27 cellular contexts compared by ENCODE assay signal in genomic region chr22:49053574-49053973, GRCh38.
"Had no signal": no experiment of that assay in that cellular context is flagged by ENCODE, and none has a peak within 500 bp of the region (broad histone marks: within the 10 kb centered on the region; RNA-seq: fewer than 3 reads in every experiment).

No MANE protein-coding gene starts in this region.

- H3K4me1 Mint-ChIP-seq: mesothelial cell of epicardium, nephron, neural crest cell had no signal

- H3K36me3 Mint-ChIP-seq: immature natural killer cell, mesothelial cell of epicardium, naive B cell had no signal

- ATAC-seq: left colon; left lung; lower lobe of right lung; pancreas; right cardiac atrium; sciatic nerve; stimulated activated naive B cell treated with anti-CD40 and anti-IgM and Interleukin-4, amounts not matched to agents 10 μg/mL and 1 μg/mL and 100 μg/mL, for 72 hours; stimulated activated naive CD8-positive, alpha-beta T cell treated with anti-CD3 and anti-CD28 coated beads, Interleukin-15, Interleukin-2, amounts not matched to agents 100 U/mL and 50 U/mL, for 24 hours had no signal

- H3K4me3 Mint-ChIP-seq: immature natural killer cell; mesothelial cell of epicardium; naive B cell; nephron; neural crest cell; stimulated activated naive B cell treated with anti-CD40 and anti-IgM and Interleukin-4, amounts not matched to agents 10 μg/mL and 1 μg/mL and 100 μg/mL, for 72 hours had no signal

- DNase-seq: hippocampal formation; immature natural killer cell; kidney; left colon; left lung; lower lobe of right lung; mesendoderm; naive B cell; nucleus accumbens; retina; right cardiac atrium; stimulated activated CD4-positive, alpha-beta T cell treated with anti-CD3 and anti-CD28 coated beads, Interleukin-12 subunit alpha, Interleukin-12 subunit beta, amount 100 ng/mL, for 4 hours; stimulated activated CD4-positive, alpha-beta T cell treated with anti-CD3 and anti-CD28 coated beads, Interleukin-15, amount 100 ng/mL, for 24 hours; stimulated activated CD4-positive, alpha-beta T cell treated with anti-CD3 and anti-CD28 coated beads, Interleukin-2, amount 100 ng/mL, for 24 hours; stimulated activated CD4-positive, alpha-beta T cell treated with anti-CD3 and anti-CD28 coated beads, Interleukin-4, amount 100 ng/mL, for 1 hour; stimulated activated naive B cell treated with anti-CD40 and anti-IgM and Interleukin-4, amounts not matched to agents 10 μg/mL and 1 μg/mL and 100 μg/mL, for 72 hours; stimulated activated naive CD8-positive, alpha-beta T cell treated with anti-CD3 and anti-CD28 coated beads, Interleukin-15, Interleukin-2, amounts not matched to agents 100 U/mL and 50 U/mL, for 24 hours; stomach; testis; thyroid gland; transverse colon; upper lobe of left lung had no signal

- H3K27ac Mint-ChIP-seq: immature natural killer cell; mesothelial cell of epicardium; naive B cell; nephron; stimulated activated naive B cell treated with anti-CD40 and anti-IgM and Interleukin-4, amounts not matched to agents 10 μg/mL and 1 μg/mL and 100 μg/mL, for 72 hours had no signal

- H3K9me3 Mint-ChIP-seq: immature natural killer cell, mesothelial cell of epicardium, nephron, neural crest cell had no signal
